ENCODE assay signal across 18 cellular contexts in the genomic region with DNA sequence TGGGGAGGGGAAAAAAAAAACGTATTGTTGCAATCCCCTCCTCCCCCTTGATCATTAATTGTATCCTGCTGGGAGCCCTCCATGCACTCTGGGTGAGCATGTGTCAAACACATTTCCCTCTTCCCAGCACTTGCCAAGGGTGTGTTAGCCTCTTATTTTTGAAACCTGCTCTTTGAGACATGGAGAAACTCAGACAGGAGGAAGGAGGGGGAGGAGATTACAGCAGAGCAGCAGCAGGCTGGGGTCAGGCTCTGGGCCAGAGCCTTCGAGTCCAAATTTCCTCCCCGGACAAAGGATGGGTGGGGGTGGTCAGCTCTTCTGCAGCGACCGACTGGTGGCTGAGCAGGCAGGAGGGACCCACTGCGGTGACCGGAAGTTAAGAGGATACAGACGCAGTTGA.
DNase-seq lines count a peak whose midpoint lies in the region; ATAC-seq and TF ChIP-seq lines count a peak whose summit lies in the region.
"Had no signal": no experiment of that assay in that cellular context is flagged by ENCODE, and none has a peak within 500 bp of the region (broad histone marks: within the 10 kb centered on the region; RNA-seq: fewer than 3 reads in every experiment).

No MANE protein-coding gene starts in this region.

- H3K27me3 Mint-ChIP-seq in brain = no peaks in the 10 kb centered on the region
- H3K27me3 Mint-ChIP-seq in activated T-cell treated with anti-CD3 and anti-CD28 coated beads, Interleukin-2, amount 50 U/mL, for 24 hours = no peaks in the 10 kb centered on the region
- peaks cover 6% of the 10 kb centered on the region for H3K27me3 Mint-ChIP-seq in type B pancreatic cell
- H3K27me3 Mint-ChIP-seq: B cell; CD4-positive, CD25-positive, alpha-beta regulatory T cell had no signal

- H3K27ac Mint-ChIP-seq in brain (peak overlapping the region in 3 of 5 experiments; percentile 34 to 56 (median 35)), type B pancreatic cell (no peak overlapping the region)
- no peak overlapping the region for H3K27ac Mint-ChIP-seq in activated T-cell treated with anti-CD3 and anti-CD28 coated beads, Interleukin-2, amount 50 U/mL, for 24 hours
- H3K27ac Mint-ChIP-seq: B cell; CD4-positive, CD25-positive, alpha-beta regulatory T cell had no signal

- H3K4me3 Mint-ChIP-seq in brain (no peak overlapping the region), type B pancreatic cell (no peak overlapping the region)
- H3K4me3 Mint-ChIP-seq in activated T-cell treated with anti-CD3 and anti-CD28 coated beads, Interleukin-2, amount 50 U/mL, for 24 hours = no peak overlapping the region
- H3K4me3 Mint-ChIP-seq: B cell; CD4-positive, CD25-positive, alpha-beta regulatory T cell; H9 had no signal

- peaks cover 42% of the 10 kb centered on the region for H3K4me1 Mint-ChIP-seq in brain
- no peaks in the 10 kb centered on the region for H3K4me1 Mint-ChIP-seq in activated T-cell treated with anti-CD3 and anti-CD28 coated beads, Interleukin-2, amount 50 U/mL, for 24 hours (ENCODE audit: low read depth)
- peaks cover 14% of the 10 kb centered on the region for H3K4me1 Mint-ChIP-seq in type B pancreatic cell (ENCODE audit: unreplicated experiment)
- H3K4me1 Mint-ChIP-seq: B cell; CD4-positive, CD25-positive, alpha-beta regulatory T cell had no signal

- H3K36me3 Mint-ChIP-seq in brain (no peaks in the 10 kb centered on the region), type B pancreatic cell (no peaks in the 10 kb centered on the region)
- no peaks in the 10 kb centered on the region for H3K36me3 Mint-ChIP-seq in activated T-cell treated with anti-CD3 and anti-CD28 coated beads, Interleukin-2, amount 50 U/mL, for 24 hours (ENCODE audit: low read depth)
- H3K36me3 Mint-ChIP-seq: CD4-positive, CD25-positive, alpha-beta regulatory T cell had no signal

- peak; percentile 75 for ATAC-seq in Right ventricle myocardium superior (ENCODE audit: poor library complexity)
- peak; percentile 81 for ATAC-seq in left ventricle myocardium superior

- DNase-seq in Right ventricle myocardium superior (peak; percentile 70), cardiac septum (ENCODE audit: low spot score) (no peak), left ventricle myocardium superior (peak; percentile 69), type B pancreatic cell (ENCODE audit: extremely low spot score, unreplicated experiment) (no peak), medulla oblongata (ENCODE audit: extremely low spot score) (no peak)
- DNase-seq in activated T-cell treated with anti-CD3 and anti-CD28 coated beads, Interleukin-2, amount 50 U/mL, for 24 hours = no peak
- DNase-seq: ACHN; Caco-2; CD4-positive, CD25-positive, alpha-beta regulatory T cell; DMS153; EL; H9; Kasumi-1; NCI-H2029 treated with DMSO at 0.1 percent for 48 hours; NCI-H226; NCI-H524 treated with DMSO at 0.1 percent for 48 hours had no signal

- H3K9me3 Mint-ChIP-seq in brain = peaks cover 0 to 4% (median 0%) of the 10 kb centered on the region in 5 experiments
- H3K9me3 Mint-ChIP-seq in activated T-cell treated with anti-CD3 and anti-CD28 coated beads, Interleukin-2, amount 50 U/mL, for 24 hours = peaks cover 4% of the 10 kb centered on the region
- no peaks in the 10 kb centered on the region for H3K9me3 Mint-ChIP-seq in type B pancreatic cell
- H3K9me3 Mint-ChIP-seq: H9 had no signal

- TF ChIP-seq CTCF in brain (conservative IDR thresholded peaks at IDR 0.05) = no peak
- no peak for TF ChIP-seq CTCF in type B pancreatic cell (conservative IDR thresholded peaks at IDR 0.05)

- intact Hi-C loops in Right ventricle myocardium superior (cut with DNase I) = no loop called here
- intact Hi-C loops in cardiac septum (cut with DNase I) = loop anchor here (5.0 kb wide), 1 partner anchor 63 kb away; a partner anchor contains a TSS
- intact Hi-C loops in left ventricle myocardium superior (cut with micrococcal nuclease) = loop anchor here (10.0 kb wide), 1 partner anchor 61 kb away; a partner anchor contains a TSS

Comparison
In these comparisons a context has a peak if more than half of its experiments do, and no peak if none do; other contexts are left out.
1. DNase-seq: peak in Right ventricle myocardium superior (single experiment) and left ventricle myocardium superior (single experiment); none in cardiac septum (single experiment), activated T-cell treated with anti-CD3 and anti-CD28 coated beads, Interleukin-2, amount 50 U/mL, for 24 hours (single experiment), type B pancreatic cell (single experiment) and medulla oblongata (single experiment).
2. H3K27ac Mint-ChIP-seq: peak in brain (3 of 5); none in activated T-cell treated with anti-CD3 and anti-CD28 coated beads, Interleukin-2, amount 50 U/mL, for 24 hours (single experiment) and type B pancreatic cell (single experiment).